ENCODE assay signal across 1 cellular context in the genomic region with DNA sequence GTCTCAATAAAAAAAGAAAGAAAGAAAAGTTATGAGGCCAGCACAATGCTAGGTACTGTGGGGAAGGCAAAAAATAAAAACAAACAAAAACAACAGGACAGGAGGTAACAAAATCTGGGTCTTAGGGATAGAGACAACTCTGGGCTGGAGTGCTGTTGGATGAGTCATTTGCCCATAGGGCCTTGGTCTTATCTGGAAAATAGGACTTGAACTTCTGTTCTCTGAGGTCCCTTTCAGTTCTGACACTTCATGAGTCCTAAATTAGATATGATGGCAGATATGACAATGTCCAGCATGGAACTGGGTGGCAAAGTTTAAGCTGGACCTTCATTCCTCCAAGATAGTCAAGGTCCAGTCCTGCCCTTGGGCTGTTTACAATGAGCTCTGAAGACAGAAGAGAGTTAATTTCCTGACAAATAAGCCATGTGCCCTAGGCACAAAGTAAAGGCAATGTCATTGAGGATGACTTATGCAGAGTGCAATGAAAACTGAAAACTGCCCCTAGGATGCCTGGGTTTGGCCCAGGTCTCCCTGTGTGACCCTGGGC.
TF ChIP-seq lines count a peak whose summit lies in the region.

No MANE protein-coding gene starts in this region.

TF ChIP-seq in IMR-90, 13 proteins besides CTCF, POLR2A, EP300 and RAD21:
- TF ChIP-seq RFX5 (IDR thresholded peaks at IDR 0.05; ENCODE audit: low read depth, low read length) (no peak), MXI1 (IDR thresholded peaks at IDR 0.05; ENCODE audit: borderline replicate concordance, low read depth, low read length) (no peak), FOS (IDR thresholded peaks at IDR 0.05; ENCODE audit: low read depth, low read length) (no peak), SMC3 (IDR thresholded peaks at IDR 0.05; ENCODE audit: low read depth, low read length) (no peak), CHD1 (IDR thresholded peaks at IDR 0.05; ENCODE audit: low read depth, low read length) (no peak), BHLHE40 (IDR thresholded peaks at IDR 0.05; ENCODE audit: low read depth, low read length) (no peak), RCOR1 (IDR thresholded peaks at IDR 0.05; ENCODE audit: insufficient replicate concordance, low read length) (no peak), NFE2L2 (IDR thresholded peaks at IDR 0.05; ENCODE audit: low read depth, low read length) (no peak), MAZ (IDR thresholded peaks at IDR 0.05; ENCODE audit: borderline replicate concordance, low read depth, low read length) (no peak), MAFK (IDR thresholded peaks at IDR 0.05; ENCODE audit: low read depth, low read length) (no peak), CEBPB (IDR thresholded peaks at IDR 0.05; ENCODE audit: low read depth, low read length) (no peak)
- TF ChIP-seq, protein P1, sequence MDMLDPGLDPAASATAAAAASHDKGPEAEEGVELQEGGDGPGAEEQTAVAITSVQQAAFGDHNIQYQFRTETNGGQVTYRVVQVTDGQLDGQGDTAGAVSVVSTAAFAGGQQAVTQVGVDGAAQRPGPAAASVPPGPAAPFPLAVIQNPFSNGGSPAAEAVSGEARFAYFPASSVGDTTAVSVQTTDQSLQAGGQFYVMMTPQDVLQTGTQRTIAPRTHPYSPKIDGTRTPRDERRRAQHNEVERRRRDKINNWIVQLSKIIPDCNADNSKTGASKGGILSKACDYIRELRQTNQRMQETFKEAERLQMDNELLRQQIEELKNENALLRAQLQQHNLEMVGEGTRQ (IDR thresholded peaks at IDR 0.05; ENCODE audit: low read depth, low read length) = no peak
- TF ChIP-seq, protein P2, sequence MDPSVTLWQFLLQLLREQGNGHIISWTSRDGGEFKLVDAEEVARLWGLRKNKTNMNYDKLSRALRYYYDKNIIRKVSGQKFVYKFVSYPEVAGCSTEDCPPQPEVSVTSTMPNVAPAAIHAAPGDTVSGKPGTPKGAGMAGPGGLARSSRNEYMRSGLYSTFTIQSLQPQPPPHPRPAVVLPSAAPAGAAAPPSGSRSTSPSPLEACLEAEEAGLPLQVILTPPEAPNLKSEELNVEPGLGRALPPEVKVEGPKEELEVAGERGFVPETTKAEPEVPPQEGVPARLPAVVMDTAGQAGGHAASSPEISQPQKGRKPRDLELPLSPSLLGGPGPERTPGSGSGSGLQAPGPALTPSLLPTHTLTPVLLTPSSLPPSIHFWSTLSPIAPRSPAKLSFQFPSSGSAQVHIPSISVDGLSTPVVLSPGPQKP (IDR thresholded peaks at IDR 0.05; ENCODE audit: borderline replicate concordance, low read depth, low read length) = no peak
